In genomic region chr18:37210781-37211180, GRCh38 we compare ENCODE assay signal across 21 cellular contexts.
"Had no signal": no experiment of that assay in that cellular context is flagged by ENCODE, and none has a peak within 500 bp of the region (broad histone marks: within the 10 kb centered on the region; RNA-seq: fewer than 3 reads in every experiment).

No MANE protein-coding gene starts in this region.

- H3K27me3 ChIP-seq: colonic mucosa, esophagus muscularis mucosa, foreskin keratinocyte, gastroesophageal sphincter, heart left ventricle, hepatocyte, left lung had no signal

- H3K27me3 Mint-ChIP-seq: dendritic cell treated with granulocyte-macrophage colony-stimulating factor and Interleukin-4, amounts not matched to agents 40 ng/mL and 50 ng/mL, for 4 days; effector memory CD8-positive, alpha-beta T cell; naive thymus-derived CD4-positive, alpha-beta T cell had no signal

- ATAC-seq: effector memory CD8-positive, alpha-beta T cell; foreskin keratinocyte; gastroesophageal sphincter; heart left ventricle; left lung; left ventricle myocardium superior; lower lobe of right lung; naive thymus-derived CD4-positive, alpha-beta T cell had no signal

- H3K9me3 Mint-ChIP-seq: effector memory CD8-positive, alpha-beta T cell had no signal

- DNase-seq: colonic mucosa; cortex of kidney; effector CD8-positive, alpha-beta T cell; effector memory CD8-positive, alpha-beta T cell; foreskin keratinocyte; heart left ventricle; hypothalamus; immature natural killer cell; islet precursor cell; kidney; kidney glomerular epithelial cell; left lung; left ventricle myocardium superior; lower lobe of right lung; mesenchymal stem cell; midbrain; naive thymus-derived CD4-positive, alpha-beta T cell had no signal

- H3K36me3 ChIP-seq: colonic mucosa, esophagus muscularis mucosa, gastroesophageal sphincter, heart left ventricle, left lung, lower lobe of right lung had no signal

- H3K27ac Mint-ChIP-seq: dendritic cell treated with granulocyte-macrophage colony-stimulating factor and Interleukin-4, amounts not matched to agents 40 ng/mL and 50 ng/mL, for 4 days; immature natural killer cell; naive thymus-derived CD4-positive, alpha-beta T cell had no signal

- H3K4me1 Mint-ChIP-seq: immature natural killer cell; naive thymus-derived CD4-positive, alpha-beta T cell had no signal

- H3K4me1 ChIP-seq: colonic mucosa, esophagus muscularis mucosa, foreskin keratinocyte, gastroesophageal sphincter, heart left ventricle, left lung, lower lobe of right lung had no signal

- H3K9me3 ChIP-seq: colonic mucosa, lower lobe of right lung had no signal

- H3K4me3 ChIP-seq: colonic mucosa, esophagus muscularis mucosa, gastroesophageal sphincter, heart left ventricle, hepatocyte, left lung, lower lobe of right lung had no signal

- H3K27ac ChIP-seq: colonic mucosa, esophagus muscularis mucosa, foreskin keratinocyte, gastroesophageal sphincter, heart left ventricle, hepatocyte, left lung, lower lobe of right lung had no signal

- H3K4me3 Mint-ChIP-seq: dendritic cell treated with granulocyte-macrophage colony-stimulating factor and Interleukin-4, amounts not matched to agents 40 ng/mL and 50 ng/mL, for 4 days; effector memory CD8-positive, alpha-beta T cell; immature natural killer cell; naive thymus-derived CD4-positive, alpha-beta T cell had no signal
